In the genomic region with DNA sequence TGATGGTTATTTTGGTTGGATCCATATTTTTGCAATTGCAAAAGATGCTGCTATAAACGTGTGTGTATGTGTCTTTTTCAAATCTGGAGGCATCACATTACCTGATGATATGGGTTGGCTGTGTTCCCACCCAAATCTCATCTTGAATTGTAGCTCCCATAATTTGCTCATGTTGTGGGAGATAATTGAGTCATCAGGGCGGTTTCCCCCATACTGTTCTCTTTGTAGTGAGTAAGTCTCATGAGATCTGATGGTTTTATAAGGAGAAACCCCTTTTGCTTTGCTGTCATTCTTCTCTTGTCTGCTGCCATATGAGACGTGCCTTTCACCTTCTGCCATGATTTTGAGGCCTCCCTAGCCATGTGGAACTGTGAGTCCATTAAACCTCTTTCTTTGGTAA, we compare ENCODE assay signal across 24 cellular contexts. TPM values are rescaled to one million over a fixed set of nuclear protein-coding genes. Genes with fewer than 3 reads are reported as not detected.
A peak's percentile ranks its signal among the peaks of the same experiment; 100 is the strongest.
DNase-seq lines count a peak whose midpoint lies in the region; ATAC-seq, FAIRE-seq and TF ChIP-seq lines count a peak whose summit lies in the region.
"Had no signal": no experiment of that assay in that cellular context is flagged by ENCODE, and none has a peak within 500 bp of the region (broad histone marks: within the 10 kb centered on the region; RNA-seq: fewer than 3 reads in every experiment).

No MANE protein-coding gene starts in this region.

- H4K20me1 ChIP-seq in astrocyte (ENCODE audit: insufficient read depth, low read length): peaks cover 7% of the 10 kb centered on the region

- no peak overlapping the region for H3K4me3 Mint-ChIP-seq in astrocyte (ENCODE audit: unreplicated experiment)
- H3K4me3 Mint-ChIP-seq: B cell; CD4-positive, alpha-beta T cell; CD8-positive, alpha-beta T cell had no signal

- H3K36me3 ChIP-seq in astrocyte (ENCODE audit: insufficient read depth, low read length) (no peaks in the 10 kb centered on the region), spleen (no peaks in the 10 kb centered on the region)
- H3K36me3 ChIP-seq: BLaER1 treated with 17β-estradiol and CSF1 and Interleukin-3, amounts not matched to agents 10 nM and 100 nM had no signal

- no peak overlapping the region for H2AFZ ChIP-seq in astrocyte (ENCODE audit: low read depth, low read length)

- FAIRE-seq in astrocyte (lab: Jason Lieb, UNC): peak; percentile 81
- FAIRE-seq: A204.1, D721Med, G401.6, GM12891, GM18507 had no signal

- no peak for TF ChIP-seq POLR2A in spleen (IDR thresholded peaks at IDR 0.05)

- WGBS in spleen, 5 donors: 48 to 90% (median 85%) methylated on average over 3 of the region's 3 CpGs

- peaks cover 19% of the 10 kb centered on the region for H3K79me2 ChIP-seq in astrocyte (ENCODE audit: insufficient read depth, low read length)

- TF ChIP-seq CTCF in astrocyte (IDR thresholded peaks at IDR 0.05; ENCODE audit: insufficient read depth, low read depth, low read length) (no peak), fibroblast of mammary gland (conservative IDR thresholded peaks at IDR 0.05; ENCODE audit: control insufficient read depth, insufficient read depth, low read depth, low read length) (no peak), spleen (IDR thresholded peaks at IDR 0.05 in 8 of 11, conservative IDR thresholded peaks at IDR 0.05 in 3 of 11) (no peak)

- H3K27ac ChIP-seq in astrocyte (ENCODE audit: low read depth, low read length) (no peak overlapping the region), spleen (no peak overlapping the region)
- H3K27ac ChIP-seq: BLaER1 treated with 17β-estradiol and CSF1 and Interleukin-3, amounts not matched to agents 10 nM and 100 nM; C4-2B had no signal

- H3K27ac Mint-ChIP-seq in astrocyte (ENCODE audit: unreplicated experiment): no peak overlapping the region
- H3K27ac Mint-ChIP-seq: B cell; CD4-positive, alpha-beta T cell; CD8-positive, alpha-beta T cell had no signal

- H3K4me3 ChIP-seq in astrocyte (ENCODE audit: insufficient read depth, low read depth, low read length) (no peak overlapping the region), fibroblast of mammary gland (ENCODE audit: control insufficient read depth, low read depth, low read length) (no peak overlapping the region), spleen (no peak overlapping the region)
- H3K4me3 ChIP-seq: BLaER1 treated with 17β-estradiol and CSF1 and Interleukin-3, amounts not matched to agents 10 nM and 100 nM had no signal

- H3K27me3 Mint-ChIP-seq in astrocyte (ENCODE audit: low read depth, unreplicated experiment): no peaks in the 10 kb centered on the region
- H3K27me3 Mint-ChIP-seq: B cell; CD4-positive, alpha-beta T cell had no signal

- H3K9ac ChIP-seq in astrocyte (ENCODE audit: low read length): no peak overlapping the region
- H3K9ac ChIP-seq: BLaER1 treated with 17β-estradiol and CSF1 and Interleukin-3, amounts not matched to agents 10 nM and 100 nM had no signal

- H3K9me3 Mint-ChIP-seq in astrocyte (ENCODE audit: unreplicated experiment): peaks cover 2% of the 10 kb centered on the region

- peaks cover 2% of the 10 kb centered on the region for H3K36me3 Mint-ChIP-seq in astrocyte (ENCODE audit: low read depth, unreplicated experiment)

- ATAC-seq in GM18502 (IDR thresholded peaks at IDR 0.05; ENCODE audit: poor library complexity, unreplicated experiment): no peak
- ATAC-seq: CD8-positive, alpha-beta T cell had no signal

- H3K4me2 ChIP-seq in astrocyte (ENCODE audit: low read length): no peak overlapping the region
- H3K4me2 ChIP-seq: BLaER1 treated with 17β-estradiol and CSF1 and Interleukin-3, amounts not matched to agents 10 nM and 100 nM had no signal

- H3K4me1 ChIP-seq in astrocyte (ENCODE audit: insufficient read depth, low read length): no peaks in the 10 kb centered on the region
- no peaks in the 10 kb centered on the region for H3K4me1 ChIP-seq in spleen
- H3K4me1 ChIP-seq: BLaER1 treated with 17β-estradiol and CSF1 and Interleukin-3, amounts not matched to agents 10 nM and 100 nM; Caco-2 had no signal

- DNase-seq in HT1080 (ENCODE audit: low read depth) (peak; percentile 20), LHCN-M2 (ENCODE audit: low read depth) (peak; percentile 4), astrocyte (ENCODE audit: low read depth) (no peak), fibroblast of mammary gland (ENCODE audit: low read depth) (peak; percentile 43), spleen (no peak), COLO829 (ENCODE audit: low spot score) (no peak)
- no peak for DNase-seq in activated CD8-positive, alpha-beta memory T cell treated with anti-CD3 and anti-CD28 coated beads for 24 hours
- DNase-seq: 8988T; ACHN; Caco-2; Calu3; CD4-positive, alpha-beta T cell; CD8-positive, alpha-beta T cell; DMS79 treated with DMSO at 0.1 percent for 48 hours; GF-D8 had no signal

- peaks cover 5% of the 10 kb centered on the region for H3K4me1 Mint-ChIP-seq in astrocyte (ENCODE audit: low read depth, unreplicated experiment)

- intact Hi-C loops in spleen (cut with DNase I; ENCODE audit: low total_unique reads): no loop called here

- H3K27me3 ChIP-seq in astrocyte (ENCODE audit: insufficient read depth, low read length) (no peaks in the 10 kb centered on the region), spleen (replicated peaks in 1 of 7) (no peaks in the 10 kb centered on the region)

- H3K9me3 ChIP-seq in astrocyte (ENCODE audit: insufficient read depth, low read depth, low read length): no peaks in the 10 kb centered on the region
- H3K9me3 ChIP-seq in spleen: peaks cover 0 to 29% (median 10%) of the 10 kb centered on the region in 8 donors
- H3K9me3 ChIP-seq: Caco-2 had no signal

RNA-seq across cellular contexts. Expression of gene APOOL, which starts 33.4 kb away (rescaled TPM):
- 6.9 and 11.6 TPM in 2 replicates for total RNA-seq in HT1080 (2014; rRNA removed; shearing (Covaris generic))
- polyA plus RNA-seq in HT1080 (2015; cell fraction: cytosol; rRNA removed): 9.1 and 9.6 TPM in 2 replicates
- polyA plus RNA-seq in HT1080 (2015; cell fraction: nucleus; rRNA removed): 9.4 and 9.5 TPM in 2 replicates
- 9.8 and 14.1 TPM in 2 replicates for total RNA-seq in LHCN-M2 (2014; rRNA removed)
- 6.2 TPM for polyA plus RNA-seq in LHCN-M2 (2012)
- 15.9 and 18.2 TPM in 2 replicates for total RNA-seq in astrocyte
- total RNA-seq in spleen: 10 to 100 TPM in 4 of 7 donors, 1 to 10 TPM in 3; 8.2 to 14.4 (median 13.2) TPM
- 1 to 10 TPM; 1.5 to 3.1 (median 1.6) TPM for polyA plus RNA-seq in spleen

Comparison
In these comparisons a context has a peak if more than half of its experiments do, and no peak if none do; other contexts are left out.
1. DNase-seq: peak in HT1080 (single experiment), LHCN-M2 (single experiment) and fibroblast of mammary gland (single experiment); none in astrocyte (single experiment), spleen (single experiment), COLO829 (single experiment) and activated CD8-positive, alpha-beta memory T cell treated with anti-CD3 and anti-CD28 coated beads for 24 hours (single experiment).